ENCODE assay signal across 22 cellular contexts in the genomic region with DNA sequence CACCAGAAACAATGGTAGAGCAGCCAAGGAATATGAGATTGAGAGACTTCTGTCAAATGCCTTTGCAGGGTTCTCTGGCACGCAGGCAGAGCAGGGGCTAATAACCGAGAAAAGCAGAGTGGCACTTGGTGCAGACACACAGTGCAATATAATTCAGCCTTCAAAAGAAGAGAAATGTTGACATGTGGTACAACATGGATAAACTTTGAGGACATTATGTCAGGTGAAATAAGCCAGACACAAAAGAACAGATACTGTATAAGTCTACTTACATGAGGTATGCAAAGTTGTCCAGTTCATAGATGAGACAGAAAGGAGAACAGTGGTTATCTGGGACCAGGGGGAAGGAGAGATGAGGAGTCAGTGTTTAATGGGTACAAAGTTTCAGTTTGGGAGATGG. TPM values are rescaled to one million over a fixed set of nuclear protein-coding genes. Genes with fewer than 3 reads are reported as not detected.
DNase-seq lines count a peak whose midpoint lies in the region; ATAC-seq, FAIRE-seq and TF ChIP-seq lines count a peak whose summit lies in the region.
"Had no signal": no experiment of that assay in that cellular context is flagged by ENCODE, and none has a peak within 500 bp of the region (broad histone marks: within the 10 kb centered on the region; RNA-seq: fewer than 3 reads in every experiment).

No MANE protein-coding gene starts in this region.

- H2AFZ ChIP-seq in astrocyte (ENCODE audit: low read depth, low read length) = no peak overlapping the region
- H2AFZ ChIP-seq: GM23338 had no signal

- no peaks in the 10 kb centered on the region for H3K4me1 ChIP-seq in astrocyte (ENCODE audit: insufficient read depth, low read length)
- H3K4me1 ChIP-seq in gastroesophageal sphincter = peaks cover 0 to 31% (median 4%) of the 10 kb centered on the region in 3 donors
- H3K4me1 ChIP-seq in stomach = peaks cover 0 to 15% (median 7%) of the 10 kb centered on the region in 4 donors
- H3K4me1 ChIP-seq in uterus = no peaks in the 10 kb centered on the region
- no peaks in the 10 kb centered on the region for H3K4me1 ChIP-seq in Caco-2
- H3K4me1 ChIP-seq: BE2C had no signal

- H3K9me3 ChIP-seq in astrocyte (ENCODE audit: insufficient read depth, low read depth, low read length) (peaks cover 15% of the 10 kb centered on the region), gastroesophageal sphincter (no peaks in the 10 kb centered on the region), stomach (no peaks in the 10 kb centered on the region), uterus (no peaks in the 10 kb centered on the region), Caco-2 (peaks cover 4% of the 10 kb centered on the region; the same call in 1 of the 2 replicates)
- H3K9me3 ChIP-seq: BE2C had no signal

- H4K20me1 ChIP-seq in astrocyte (ENCODE audit: insufficient read depth, low read length) = no peaks in the 10 kb centered on the region

- no peak overlapping the region for H3K4me3 ChIP-seq in astrocyte (ENCODE audit: insufficient read depth, low read depth, low read length)
- no peak overlapping the region for H3K4me3 ChIP-seq in gastroesophageal sphincter
- no peak overlapping the region for H3K4me3 ChIP-seq in stomach
- H3K4me3 ChIP-seq in uterus = no peak overlapping the region
- no peak overlapping the region for H3K4me3 ChIP-seq in Caco-2 (ENCODE audit: low read depth, low read length)
- H3K4me3 ChIP-seq: GM23338 had no signal

- ATAC-seq in gastroesophageal sphincter (no peak), HG03139 (IDR thresholded peaks at IDR 0.05; ENCODE audit: unreplicated experiment) (no peak)
- ATAC-seq: GM23338, HepG2 had no signal

- H3K4me3 Mint-ChIP-seq in astrocyte (ENCODE audit: unreplicated experiment) = no peak overlapping the region
- no peak overlapping the region for H3K4me3 Mint-ChIP-seq in Caco-2 (ENCODE audit: unreplicated experiment)
- H3K4me3 Mint-ChIP-seq: CD4-positive, alpha-beta T cell; GM23338; IgD-negative memory B cell had no signal

- CTCF ChIA-PET in Caco-2 (lab: Charles Lee) = interaction anchor here (0.7 kb wide), 1 partner anchor 100 kb away, joined by 3 read pairs; no protein-coding TSS in a partner anchor

- H3K27ac Mint-ChIP-seq in astrocyte (ENCODE audit: unreplicated experiment) (peak overlapping the region; percentile 3), Caco-2 (ENCODE audit: unreplicated experiment) (no peak overlapping the region)
- H3K27ac Mint-ChIP-seq: CD4-positive, alpha-beta T cell; GM23338; IgD-negative memory B cell had no signal

- H3K79me2 ChIP-seq in astrocyte (ENCODE audit: insufficient read depth, low read length) = no peaks in the 10 kb centered on the region

- POLR2A ChIA-PET in Caco-2 (lab: Charles Lee) = no interaction called here

- H3K36me3 Mint-ChIP-seq in astrocyte (ENCODE audit: low read depth, unreplicated experiment) (no peaks in the 10 kb centered on the region), Caco-2 (ENCODE audit: insufficient read depth, unreplicated experiment) (no peaks in the 10 kb centered on the region)
- H3K36me3 Mint-ChIP-seq: IgD-negative memory B cell had no signal

- no peak for TF ChIP-seq CTCF in astrocyte (IDR thresholded peaks at IDR 0.05; ENCODE audit: insufficient read depth, low read depth, low read length)
- no peak for TF ChIP-seq CTCF in gastroesophageal sphincter (IDR thresholded peaks at IDR 0.05)
- TF ChIP-seq CTCF in stomach (IDR thresholded peaks at IDR 0.05) = no peak
- no peak for TF ChIP-seq CTCF in uterus (IDR thresholded peaks at IDR 0.05)
- no peak for TF ChIP-seq CTCF in Caco-2 (IDR thresholded peaks at IDR 0.05; ENCODE audit: insufficient read depth in 1 of 2, low read depth in 1 of 2, low read length in 1 of 2, severe bottlenecking in 1 of 2, unreplicated experiment in 1 of 2)

- no TSS peak for BruUV-seq in Caco-2 (replicated peaks; lab: Mats Ljungman, UMichigan)

- TF ChIP-seq EP300 in gastroesophageal sphincter (IDR thresholded peaks at IDR 0.05) (no peak), stomach (IDR thresholded peaks at IDR 0.05) (no peak)

- TF ChIP-seq POLR2A in gastroesophageal sphincter (IDR thresholded peaks at IDR 0.05) = no peak
- TF ChIP-seq POLR2A in stomach (IDR thresholded peaks at IDR 0.05) = no peak
- TF ChIP-seq POLR2A in uterus (IDR thresholded peaks at IDR 0.05) = no peak

- H3K36me3 ChIP-seq in astrocyte (ENCODE audit: insufficient read depth, low read length) = no peaks in the 10 kb centered on the region
- peaks cover 0 to 13% of the 10 kb centered on the region in 2 donors for H3K36me3 ChIP-seq in gastroesophageal sphincter
- H3K36me3 ChIP-seq in stomach = no peaks in the 10 kb centered on the region
- no peaks in the 10 kb centered on the region for H3K36me3 ChIP-seq in uterus
- no peaks in the 10 kb centered on the region for H3K36me3 ChIP-seq in Caco-2 (ENCODE audit: control insufficient read depth, insufficient read depth, low read length)
- H3K36me3 ChIP-seq: BE2C had no signal

- intact Hi-C loops in stomach (cut with DNase I; ENCODE audit: low total_unique reads) = no loop called here
- intact Hi-C loops in uterus (cut with DNase I; ENCODE audit: low total_unique reads) = no loop called here
- intact Hi-C loops in Caco-2 (cut with micrococcal nuclease; ENCODE audit: unreplicated experiment) = no loop called here

- H3K9me3 Mint-ChIP-seq in astrocyte (ENCODE audit: unreplicated experiment) = no peaks in the 10 kb centered on the region
- H3K9me3 Mint-ChIP-seq in Caco-2 (ENCODE audit: unreplicated experiment) = no peaks in the 10 kb centered on the region
- H3K9me3 Mint-ChIP-seq: CD4-positive, alpha-beta T cell had no signal

- 84% methylated on average over 2 of the region's 2 CpGs; no CpG with 5 or more reads in 1 of the 2 donors for WGBS in gastroesophageal sphincter (ENCODE audit: low coverage in 1 of 2), 2 donors
- 91 to 97% (median 96%) methylated on average over 2 of the region's 2 CpGs for WGBS in stomach, 5 donors

- H3K27ac ChIP-seq in astrocyte (ENCODE audit: low read depth, low read length) (no peak overlapping the region), gastroesophageal sphincter (peak overlapping the region in 3 of 4 donors; percentile 32 to 79 (median 75)), stomach (peak overlapping the region in 3 of 5 donors; percentile 44 to 79 (median 76)), uterus (peak overlapping the region; percentile 58 to 78)
- H3K27ac ChIP-seq: C4-2B had no signal

- H3K27me3 ChIP-seq in astrocyte (ENCODE audit: insufficient read depth, low read length) (no peaks in the 10 kb centered on the region), gastroesophageal sphincter (no peaks in the 10 kb centered on the region), stomach (no peaks in the 10 kb centered on the region), uterus (no peaks in the 10 kb centered on the region), Caco-2 (replicated peaks; ENCODE audit: control insufficient read depth, insufficient read depth, low read length) (no peaks in the 10 kb centered on the region)
- H3K27me3 ChIP-seq: BE2C had no signal

- H3K4me2 ChIP-seq in astrocyte (ENCODE audit: low read length) = no peak overlapping the region
- H3K4me2 ChIP-seq: GM23338 had no signal

- DNase-seq in astrocyte (ENCODE audit: low read depth) (no peak), stomach (no peak), uterus (no peak), Caco-2 (no peak), DMS53 (lab: John Stamatoyannopoulos, UW) (no peak)
- DNase-seq: ACHN; BE2C; CD4-positive, alpha-beta T cell; DMS153; DMS79 treated with DMSO at 0.1 percent for 48 hours; GF-D8; HCEC 1CT; KBM-7 had no signal

- H3K27me3 Mint-ChIP-seq in astrocyte (ENCODE audit: low read depth, unreplicated experiment) = peaks cover 6% of the 10 kb centered on the region
- H3K27me3 Mint-ChIP-seq in Caco-2 (ENCODE audit: insufficient read depth, unreplicated experiment) = peaks cover 3% of the 10 kb centered on the region
- H3K27me3 Mint-ChIP-seq: CD4-positive, alpha-beta T cell had no signal

- H3K9ac ChIP-seq in astrocyte (ENCODE audit: low read length) = no peak overlapping the region

- peaks cover 4% of the 10 kb centered on the region for H3K4me1 Mint-ChIP-seq in astrocyte (ENCODE audit: low read depth, unreplicated experiment)
- H3K4me1 Mint-ChIP-seq in Caco-2 (ENCODE audit: low read depth, unreplicated experiment) = no peaks in the 10 kb centered on the region
- H3K4me1 Mint-ChIP-seq: IgD-negative memory B cell had no signal

- no peak for FAIRE-seq in astrocyte (lab: Jason Lieb, UNC)
- FAIRE-seq: A204.1, GM19239, H54, HepG2 had no signal

RNA-seq across cellular contexts. Expression of gene ITIH5, which starts 41.8 kb away (rescaled TPM):
- total RNA-seq in astrocyte (3.7 and 4.0 TPM in 2 replicates), gastroesophageal sphincter (10 to 100 TPM; 36.4 to 96.0 (median 52.9) TPM), stomach (10 to 100 TPM; 10.4 to 28.6 (median 24.4) TPM), uterus (10 to 100 TPM in 2 of 4 donors, 1 to 10 TPM in 2; 8.4 to 32.9 (median 16.9) TPM), Caco-2 (2022) (0.18 and 0.51 TPM in 2 replicates)
- polyA plus RNA-seq in stomach = 1 to 10 TPM; 4.0 to 6.4 (median 4.1) TPM
- total RNA-seq: CD4-positive, alpha-beta T cell had no signal
- polyA plus RNA-seq: IgD-negative memory B cell had no signal
